Comparison of ENCODE assay signal across 5 cellular contexts in genomic region chr6:169697115-169697514, GRCh38. TPM values are rescaled to one million over a fixed set of nuclear protein-coding genes. Genes with fewer than 3 reads are reported as not detected.
A peak's percentile ranks its signal among the peaks of the same experiment; 100 is the strongest.
DNase-seq lines count a peak whose midpoint lies in the region; ATAC-seq and TF ChIP-seq lines count a peak whose summit lies in the region.
"Not testable (repeated sequence)": the region's sequence is repeated elsewhere in the genome, so short reads cannot be mapped to it uniquely, and the experiment has no call there.

No MANE protein-coding gene starts in this region.

- H3K27ac ChIP-seq in OCI-LY3 (ENCODE audit: low read length), result not testable (repeated sequence)
- peak overlapping the region; percentile 53 to 86 (median 76) for H3K27ac ChIP-seq in esophagus squamous epithelium

- not testable (repeated sequence) for H3K4me2 ChIP-seq in OCI-LY3 (ENCODE audit: low read length)

- not testable (repeated sequence) for H2AFZ ChIP-seq in OCI-LY3 (ENCODE audit: low read depth, low read length)

- intact Hi-C loops in esophagus squamous epithelium (cut with DNase I), result loop anchor here (5.0 kb wide), 1 partner anchor 55 kb away; the partner anchor contains the start of genes DYNLT2 and ERMARD

- WGBS in esophagus squamous epithelium, 2 donors, result 88 to 93% methylated on average over 4 to 9 of the region's 10 CpGs

- H3K9me3 ChIP-seq in OCI-LY3 (ENCODE audit: insufficient read depth, low read length); esophagus squamous epithelium: not testable (repeated sequence)

- H4K20me1 ChIP-seq in OCI-LY3 (ENCODE audit: insufficient read depth, low read length), result not testable (repeated sequence)

- TF ChIP-seq CTCF in GM12872 (IDR thresholded peaks at IDR 0.05; ENCODE audit: insufficient read depth, low read depth, low read length), result peak; percentile 58
- peak; percentile 17; the same call in 1 of the 2 replicates for TF ChIP-seq CTCF in OCI-LY3 (IDR thresholded peaks at IDR 0.05; ENCODE audit: low read depth, low read length)
- TF ChIP-seq CTCF in esophagus squamous epithelium (IDR thresholded peaks at IDR 0.05), result peak in 3 of 6 experiments; percentile 13 to 29 (median 22)

- ATAC-seq in activated naive CD8-positive, alpha-beta T cell treated with anti-CD3 and anti-CD28 coated beads, Interleukin-2, amount 50 U/mL, for 24 hours, result not testable (repeated sequence)

- not testable (repeated sequence) for H3K4me1 ChIP-seq in OCI-LY3 (ENCODE audit: low read length)
- peaks cover 15 to 43% (median 29%) of the 10 kb centered on the region in 3 donors for H3K4me1 ChIP-seq in esophagus squamous epithelium

- H3K27ac Mint-ChIP-seq in activated naive CD8-positive, alpha-beta T cell treated with anti-CD3 and anti-CD28 coated beads, Interleukin-2, amount 50 U/mL, for 24 hours, result not testable (repeated sequence)

- H3K4me3 ChIP-seq in OCI-LY3 (ENCODE audit: low read length); esophagus squamous epithelium: not testable (repeated sequence)

- H3K36me3 ChIP-seq in OCI-LY3 (replicated peaks; ENCODE audit: low read depth, low read length), result not testable (repeated sequence)
- peaks cover 0 to 15% (median 0%) of the 10 kb centered on the region in 3 donors for H3K36me3 ChIP-seq in esophagus squamous epithelium

- H3K9me3 Mint-ChIP-seq in activated naive CD8-positive, alpha-beta T cell treated with anti-CD3 and anti-CD28 coated beads, Interleukin-2, amount 50 U/mL, for 24 hours, result not testable (repeated sequence)

- peak; percentile 26 for DNase-seq in activated naive CD8-positive, alpha-beta T cell treated with anti-CD3 and anti-CD28 coated beads, Interleukin-2, amount 50 U/mL, for 24 hours
- DNase-seq in esophagus squamous epithelium (lab: John Stamatoyannopoulos, UW), result not testable (repeated sequence)
- peak; percentile 2 for DNase-seq in midbrain (lab: John Stamatoyannopoulos, UW)

- not testable (repeated sequence) for H3K9ac ChIP-seq in OCI-LY3 (ENCODE audit: low read length)

- H3K4me3 Mint-ChIP-seq in activated naive CD8-positive, alpha-beta T cell treated with anti-CD3 and anti-CD28 coated beads, Interleukin-2, amount 50 U/mL, for 24 hours, result not testable (repeated sequence)

- H3K79me2 ChIP-seq in OCI-LY3 (ENCODE audit: low read length), result peaks cover 26% of the 10 kb centered on the region

- H3K27me3 Mint-ChIP-seq in activated naive CD8-positive, alpha-beta T cell treated with anti-CD3 and anti-CD28 coated beads, Interleukin-2, amount 50 U/mL, for 24 hours, result not testable (repeated sequence)

- TF ChIP-seq POLR2A in esophagus squamous epithelium (IDR thresholded peaks at IDR 0.05), result not testable (repeated sequence)

- peaks cover 23% of the 10 kb centered on the region for H3K36me3 Mint-ChIP-seq in activated naive CD8-positive, alpha-beta T cell treated with anti-CD3 and anti-CD28 coated beads, Interleukin-2, amount 50 U/mL, for 24 hours (ENCODE audit: low read depth)

- peaks cover 12% of the 10 kb centered on the region for H3K4me1 Mint-ChIP-seq in activated naive CD8-positive, alpha-beta T cell treated with anti-CD3 and anti-CD28 coated beads, Interleukin-2, amount 50 U/mL, for 24 hours

- H3K27me3 ChIP-seq in OCI-LY3 (ENCODE audit: low read depth, low read length); esophagus squamous epithelium: not testable (repeated sequence)

RNA-seq across cellular contexts. Expression of gene WDR27, which starts 4.7 kb away (rescaled TPM):
- 10 to 100 TPM; 12.4 to 38.7 (median 27.6) TPM for total RNA-seq in esophagus squamous epithelium

RNA-seq across cellular contexts. Expression of gene C6orf120, which starts 4.8 kb away (rescaled TPM):
- total RNA-seq in esophagus squamous epithelium, result 10 to 100 TPM; 14.8 to 29.0 (median 21.7) TPM

RNA-seq across cellular contexts. Expression of gene PHF10, which starts 27.2 kb away (rescaled TPM):
- total RNA-seq in esophagus squamous epithelium, result 10 to 100 TPM; 25.8 to 67.9 (median 31.5) TPM

RNA-seq across cellular contexts. Expression of gene DYNLT2, which starts 54.3 kb away (rescaled TPM):
- 1 to 10 TPM in 3 of 4 donors, under 1 TPM in 1; 0.94 to 3.1 (median 1.4) TPM for total RNA-seq in esophagus squamous epithelium

RNA-seq across cellular contexts. Expression of gene ERMARD, which starts 54.3 kb away (rescaled TPM):
- total RNA-seq in esophagus squamous epithelium, result 10 to 100 TPM; 10.3 to 21.4 (median 17.6) TPM
